ENCODE assay signal across 1 cellular context in genomic region chr22:24525416-24526037, GRCh38.
TF ChIP-seq lines count a peak whose summit lies in the region.

No MANE protein-coding gene starts in this region.

TF ChIP-seq in HepG2, 621 proteins besides CTCF, POLR2A, EP300 and RAD21 (continued from another document and continues in another):
- no peak for TF ChIP-seq E2F2 (CRISPR knock-in tag; IDR thresholded peaks at IDR 0.05; ENCODE audit: borderline replicate concordance)
- TF ChIP-seq SRSF9 (IDR thresholded peaks at IDR 0.05; ENCODE audit: borderline replicate concordance, insufficient read depth, low read depth, low read length, poor library complexity, severe bottlenecking): no peak
- no peak for TF ChIP-seq HOXA7 (CRISPR knock-in tag; IDR thresholded peaks at IDR 0.05)
- TF ChIP-seq HNF4G (IDR thresholded peaks at IDR 0.05; ENCODE audit: borderline replicate concordance, low read depth, low read length): peak; percentile 88; the same call in 1 of the 2 replicates
- peak; percentile 77; the same call in 1 of the 2 replicates for TF ChIP-seq HNF4G (CRISPR knock-in tag; IDR thresholded peaks at IDR 0.05; ENCODE audit: borderline replicate concordance, low read depth)
- TF ChIP-seq MAZ (IDR thresholded peaks at IDR 0.05; ENCODE audit: borderline replicate concordance, low read depth, low read length): no peak
- no peak for TF ChIP-seq MAZ (CRISPR knock-in tag; IDR thresholded peaks at IDR 0.05; ENCODE audit: low read depth)
- TF ChIP-seq ZNF557 (CRISPR knock-in tag; IDR thresholded peaks at IDR 0.05): no peak
- no peak for TF ChIP-seq KDM5A (IDR thresholded peaks at IDR 0.05; ENCODE audit: borderline replicate concordance, low read length)
- no peak for TF ChIP-seq YEATS4 (CRISPR knock-in tag; IDR thresholded peaks at IDR 0.05; ENCODE audit: borderline replicate concordance)
- TF ChIP-seq NAIF1 (CRISPR knock-in tag; IDR thresholded peaks at IDR 0.05; ENCODE audit: borderline replicate concordance): no peak
- TF ChIP-seq ERF (CRISPR knock-in tag; IDR thresholded peaks at IDR 0.05): peak; percentile 80
- peak; percentile 63; the same call in 1 of the 2 replicates for TF ChIP-seq ZNF124 (CRISPR knock-in tag; IDR thresholded peaks at IDR 0.05)
- TF ChIP-seq PHF21A (CRISPR knock-in tag; IDR thresholded peaks at IDR 0.05): peak; percentile 87
- TF ChIP-seq ZNF713 (CRISPR knock-in tag; IDR thresholded peaks at IDR 0.05): no peak
- no peak for TF ChIP-seq ZNF136 (CRISPR knock-in tag; IDR thresholded peaks at IDR 0.05; ENCODE audit: low read depth)
- TF ChIP-seq CENPBD1 (CRISPR knock-in tag; IDR thresholded peaks at IDR 0.05; ENCODE audit: borderline replicate concordance, low read depth): no peak
- TF ChIP-seq ZBTB49 (CRISPR knock-in tag; IDR thresholded peaks at IDR 0.05; ENCODE audit: borderline replicate concordance): no peak
- TF ChIP-seq MEIS2 (CRISPR knock-in tag; IDR thresholded peaks at IDR 0.05): peak; percentile 78
- no peak for TF ChIP-seq MBD4 (IDR thresholded peaks at IDR 0.05; ENCODE audit: borderline replicate concordance, low read length)
- TF ChIP-seq HOXD1 (CRISPR knock-in tag; IDR thresholded peaks at IDR 0.05): no peak
- no peak; the same call in 1 of the 2 replicates for TF ChIP-seq ZNF749 (CRISPR knock-in tag; IDR thresholded peaks at IDR 0.05; ENCODE audit: borderline replicate concordance)
- no peak for TF ChIP-seq GLI4 (CRISPR knock-in tag; IDR thresholded peaks at IDR 0.05; ENCODE audit: borderline replicate concordance)
- TF ChIP-seq GPBP1L1 (CRISPR knock-in tag; IDR thresholded peaks at IDR 0.05): no peak
- no peak for TF ChIP-seq RAD51 (IDR thresholded peaks at IDR 0.05; ENCODE audit: borderline replicate concordance)
- no peak for TF ChIP-seq NCOA1 (CRISPR knock-in tag; IDR thresholded peaks at IDR 0.05)
- peak; percentile 80 for TF ChIP-seq ZNF644 (CRISPR knock-in tag; IDR thresholded peaks at IDR 0.05; ENCODE audit: low read depth)
- TF ChIP-seq TGIF2 (CRISPR knock-in tag; IDR thresholded peaks at IDR 0.05): 0 out of 2 replicates have a peak, but pooled peaks have one; percentile 47
- TF ChIP-seq ZNF619 (CRISPR knock-in tag; IDR thresholded peaks at IDR 0.05): no peak
- TF ChIP-seq ZNF570 (CRISPR knock-in tag; IDR thresholded peaks at IDR 0.05; ENCODE audit: borderline replicate concordance): no peak
- no peak for TF ChIP-seq ZBTB8A (CRISPR knock-in tag; IDR thresholded peaks at IDR 0.05; ENCODE audit: borderline replicate concordance, low read depth)
- TF ChIP-seq ZNF558 (CRISPR knock-in tag; IDR thresholded peaks at IDR 0.05; ENCODE audit: borderline replicate concordance): no peak
- peak; percentile 90; the same call in 1 of the 2 replicates for TF ChIP-seq KDM3A (CRISPR knock-in tag; IDR thresholded peaks at IDR 0.05; ENCODE audit: low read depth)
- TF ChIP-seq ZNF878 (CRISPR knock-in tag; IDR thresholded peaks at IDR 0.05): no peak
- TF ChIP-seq ZNF34 (CRISPR knock-in tag; IDR thresholded peaks at IDR 0.05; ENCODE audit: borderline replicate concordance): no peak
- no peak for TF ChIP-seq PRDM4 (CRISPR knock-in tag; IDR thresholded peaks at IDR 0.05; ENCODE audit: borderline replicate concordance)
- TF ChIP-seq IKZF4 (CRISPR knock-in tag; IDR thresholded peaks at IDR 0.05; ENCODE audit: borderline replicate concordance, low read depth, not compliant biosample characterization): no peak
- TF ChIP-seq ZNF280D (CRISPR knock-in tag; IDR thresholded peaks at IDR 0.05): no peak
- no peak for TF ChIP-seq PRDM10 (CRISPR knock-in tag; IDR thresholded peaks at IDR 0.05; ENCODE audit: low read depth)
- TF ChIP-seq ZBTB10 (CRISPR knock-in tag; IDR thresholded peaks at IDR 0.05; ENCODE audit: borderline replicate concordance): no peak
- no peak for TF ChIP-seq ZNF383 (CRISPR knock-in tag; IDR thresholded peaks at IDR 0.05; ENCODE audit: borderline replicate concordance)
- TF ChIP-seq TMF1 (CRISPR knock-in tag; IDR thresholded peaks at IDR 0.05; ENCODE audit: low read depth): no peak
- no peak for TF ChIP-seq ZNF550 (CRISPR knock-in tag; IDR thresholded peaks at IDR 0.05; ENCODE audit: borderline replicate concordance)
- TF ChIP-seq SOX6 (IDR thresholded peaks at IDR 0.05): no peak
- peak; percentile 87 for TF ChIP-seq SOX6 (CRISPR knock-in tag; IDR thresholded peaks at IDR 0.05)
- no peak for TF ChIP-seq ZNF660 (CRISPR knock-in tag; IDR thresholded peaks at IDR 0.05; ENCODE audit: borderline replicate concordance, low read depth)
- no peak for TF ChIP-seq ZBTB2 (CRISPR knock-in tag; IDR thresholded peaks at IDR 0.05; ENCODE audit: low read depth)
